In genomic region chr7:54394877-54395276, GRCh38 we compare ENCODE assay signal across 17 cellular contexts.
DNase-seq lines count a peak whose midpoint lies in the region; FAIRE-seq and TF ChIP-seq lines count a peak whose summit lies in the region.
"Had no signal": no experiment of that assay in that cellular context is flagged by ENCODE, and none has a peak within 500 bp of the region (broad histone marks: within the 10 kb centered on the region; RNA-seq: fewer than 3 reads in every experiment).

No MANE protein-coding gene starts in this region.

- H3K9me3 Mint-ChIP-seq in endothelial cell (ENCODE audit: unreplicated experiment): no peaks in the 10 kb centered on the region
- H3K9me3 Mint-ChIP-seq: neural crest cell had no signal

- DNase-seq in SHP77 (lab: John Stamatoyannopoulos, UW) (peak; percentile 23 to 34), SHP77 treated with DMSO at 0.1 percent for 48 hours (lab: John Stamatoyannopoulos, UW) (no peak), H54 (ENCODE audit: insufficient read length, low spot score) (no peak), NCI-H748 (lab: John Stamatoyannopoulos, UW; ENCODE audit: unreplicated experiment) (peak; percentile 74), keratinocyte (ENCODE audit: low read depth, low spot score) (peak; percentile 5), GM13976 (ENCODE audit: low spot score) (no peak), endothelial cell (ENCODE audit: low spot score) (no peak)
- no peak for DNase-seq in stimulated activated CD4-positive, alpha-beta T cell treated with anti-CD3 and anti-CD28 coated beads, Interleukin-1b, Interleukin-23, amount 100 ng/mL, for 48 hours
- DNase-seq: activated naive CD4-positive, alpha-beta T cell treated with anti-CD3 and anti-CD28 coated beads, Interleukin-2, amount 50 U/mL, for 16 hours; esophagus squamous epithelium; islet precursor cell; mesenchymal stem cell; PC-9; T-cell had no signal

- no peaks in the 10 kb centered on the region for H3K27me3 ChIP-seq in keratinocyte (ENCODE audit: control insufficient read depth, extremely low read depth, insufficient read depth, low read length)
- H3K27me3 ChIP-seq: esophagus squamous epithelium had no signal

- no peak for TF ChIP-seq POLR2A in H54 (IDR thresholded peaks at IDR 0.05; ENCODE audit: low read depth, low read length)

- no peaks in the 10 kb centered on the region for H3K27me3 Mint-ChIP-seq in endothelial cell (ENCODE audit: unreplicated experiment)
- H3K27me3 Mint-ChIP-seq: T-cell had no signal

- no peak overlapping the region for H3K4me2 ChIP-seq in keratinocyte (ENCODE audit: control insufficient read depth, extremely low read depth, insufficient read depth, low read depth, low read length)
- H3K4me2 ChIP-seq: PC-9 had no signal

- no peaks in the 10 kb centered on the region for H3K79me2 ChIP-seq in keratinocyte (ENCODE audit: control insufficient read depth, insufficient read depth, low read length)

- H3K4me1 Mint-ChIP-seq in endothelial cell (ENCODE audit: unreplicated experiment): no peaks in the 10 kb centered on the region
- H3K4me1 Mint-ChIP-seq: T-cell had no signal

- in situ Hi-C loops in GM13976 (cut with MboI; ENCODE audit: low sequenced_read_pairs, unreplicated experiment): no loop called here

- no peaks in the 10 kb centered on the region for H3K36me3 Mint-ChIP-seq in endothelial cell (ENCODE audit: low read depth, unreplicated experiment)
- H3K36me3 Mint-ChIP-seq: T-cell had no signal

- TF ChIP-seq CTCF in keratinocyte (optimal IDR thresholded peaks at IDR 0.05 in 1 of 3, IDR thresholded peaks at IDR 0.05 in 1 of 3, conservative IDR thresholded peaks at IDR 0.05 in 1 of 3; ENCODE audit: extremely low read depth in 1 of 3, insufficient read depth in 2 of 3, low read length in 3 of 3) (no peak), GM13976 (IDR thresholded peaks at IDR 0.05; ENCODE audit: borderline replicate concordance, control extremely low read depth, extremely low read depth, insufficient read depth, missing control alignments) (no peak), endothelial cell (IDR thresholded peaks at IDR 0.05; ENCODE audit: unreplicated experiment) (no peak)

- H3K9me1 ChIP-seq in keratinocyte (ENCODE audit: control insufficient read depth, extremely low read depth, insufficient read depth, low read length): no peaks in the 10 kb centered on the region

- FAIRE-seq in H54 (lab: Jason Lieb, UNC): peak; percentile 50
- FAIRE-seq in keratinocyte (lab: Jason Lieb, UNC): no peak
- FAIRE-seq: D721Med had no signal

- no peaks in the 10 kb centered on the region for H3K36me3 ChIP-seq in keratinocyte (ENCODE audit: control insufficient read depth in 2 of 2, extremely low read depth in 1 of 2, insufficient read depth in 2 of 2, low read length in 2 of 2)
- H3K36me3 ChIP-seq: esophagus squamous epithelium had no signal

- H2AFZ ChIP-seq in keratinocyte (ENCODE audit: control insufficient read depth, low read length): peak overlapping the region; percentile 40
- H2AFZ ChIP-seq: PC-9 had no signal

- no peak overlapping the region for H3K4me3 ChIP-seq in keratinocyte (ENCODE audit: control insufficient read depth in 2 of 3, extremely low read depth in 1 of 3, insufficient read depth in 2 of 3, low read depth in 1 of 3, low read length in 3 of 3)
- H3K4me3 ChIP-seq: esophagus squamous epithelium, PC-9 had no signal

- H3K9me3 ChIP-seq in keratinocyte (ENCODE audit: control insufficient read depth, low read depth, low read length): no peaks in the 10 kb centered on the region
- H3K9me3 ChIP-seq: esophagus squamous epithelium had no signal

- dilution Hi-C loops in keratinocyte (cut with MboI; ENCODE audit: extremely low pct_ligation_motif_present, low sequenced_read_pairs): no loop called here

- H3K4me3 Mint-ChIP-seq in endothelial cell (ENCODE audit: unreplicated experiment): no peak overlapping the region
- H3K4me3 Mint-ChIP-seq: neural crest cell, T-cell had no signal

- H3K9ac ChIP-seq in keratinocyte (ENCODE audit: control insufficient read depth, extremely low read depth, insufficient read depth, low read length): no peak overlapping the region

- H3K27ac ChIP-seq in keratinocyte (ENCODE audit: control insufficient read depth, insufficient read depth, low read length): no peak overlapping the region
- H3K27ac ChIP-seq: esophagus squamous epithelium, PC-9, VCaP had no signal

- H3K4me1 ChIP-seq in keratinocyte (ENCODE audit: control insufficient read depth, extremely low read depth, insufficient read depth, low read length): no peaks in the 10 kb centered on the region
- H3K4me1 ChIP-seq: esophagus squamous epithelium had no signal

- no peaks in the 10 kb centered on the region for H4K20me1 ChIP-seq in keratinocyte (ENCODE audit: control insufficient read depth, extremely low read depth, insufficient read depth, low read length)

- no peak overlapping the region for H3K27ac Mint-ChIP-seq in endothelial cell (ENCODE audit: unreplicated experiment)
- H3K27ac Mint-ChIP-seq: T-cell had no signal

Comparison
In these comparisons a context has a peak if more than half of its experiments do, and no peak if none do; other contexts are left out.
1. DNase-seq: peak in SHP77 (2 of 2), NCI-H748 (single experiment) and keratinocyte (single experiment); none in SHP77 treated with DMSO at 0.1 percent for 48 hours (single experiment), H54 (single experiment), stimulated activated CD4-positive, alpha-beta T cell treated with anti-CD3 and anti-CD28 coated beads, Interleukin-1b, Interleukin-23, amount 100 ng/mL, for 48 hours (single experiment), GM13976 (single experiment) and endothelial cell (single experiment).